In the genomic region with DNA sequence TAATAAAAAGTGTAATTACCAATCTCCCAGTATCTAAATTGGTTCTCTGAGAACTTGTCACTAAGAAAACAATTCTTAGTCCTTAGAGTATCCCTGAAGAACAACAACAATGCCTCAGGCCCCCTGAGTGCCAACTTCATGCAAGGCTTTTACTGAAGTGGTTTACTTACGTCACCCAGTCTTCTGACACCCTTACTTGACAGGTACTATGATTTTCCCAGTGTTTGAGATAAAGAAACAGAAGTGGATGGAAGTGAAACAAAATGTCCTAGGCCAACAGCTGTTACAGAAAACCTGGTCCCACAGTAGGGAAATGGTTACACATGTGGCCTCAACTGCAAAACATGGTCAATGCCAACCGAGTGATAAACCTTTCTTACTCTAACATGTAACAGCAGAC, we compare ENCODE assay signal across 18 cellular contexts.
DNase-seq lines count a peak whose midpoint lies in the region; ATAC-seq and TF ChIP-seq lines count a peak whose summit lies in the region.
"Had no signal": no experiment of that assay in that cellular context is flagged by ENCODE, and none has a peak within 500 bp of the region (broad histone marks: within the 10 kb centered on the region; RNA-seq: fewer than 3 reads in every experiment).

No MANE protein-coding gene starts in this region.

- peaks cover 89% of the 10 kb centered on the region for H3K4me1 Mint-ChIP-seq in activated naive CD4-positive, alpha-beta T cell treated with anti-CD3 and anti-CD28 coated beads, Interleukin-2, amount 50 U/mL, for 24 hours
- H3K4me1 Mint-ChIP-seq in activated B cell treated with CpG ODN at 0.5 μM for 24 hours = peaks cover 66% of the 10 kb centered on the region

- H3K36me3 Mint-ChIP-seq in activated naive CD4-positive, alpha-beta T cell treated with anti-CD3 and anti-CD28 coated beads, Interleukin-2, amount 50 U/mL, for 24 hours = peaks cover 24% of the 10 kb centered on the region
- peaks cover 37% of the 10 kb centered on the region for H3K36me3 Mint-ChIP-seq in activated B cell treated with CpG ODN at 0.5 μM for 24 hours (ENCODE audit: low read depth)
- H3K36me3 Mint-ChIP-seq: IgD-negative memory B cell had no signal

- ATAC-seq in activated B cell treated with CpG ODN at 0.5 μM for 24 hours (ENCODE audit: low read depth) (no peak), right cardiac atrium (no peak), GM18517 (IDR thresholded peaks at IDR 0.05; ENCODE audit: unreplicated experiment) (no peak)
- ATAC-seq: GM12878 had no signal

- no peaks in the 10 kb centered on the region for H3K27me3 ChIP-seq in right cardiac atrium (ENCODE audit: control insufficient read depth, insufficient read depth)
- H3K27me3 ChIP-seq in thymus (ENCODE audit: control insufficient read depth, insufficient read depth) = no peaks in the 10 kb centered on the region

- H3K9me3 Mint-ChIP-seq in activated naive CD4-positive, alpha-beta T cell treated with anti-CD3 and anti-CD28 coated beads, Interleukin-2, amount 50 U/mL, for 24 hours = no peaks in the 10 kb centered on the region
- H3K9me3 Mint-ChIP-seq in activated B cell treated with CpG ODN at 0.5 μM for 24 hours = no peaks in the 10 kb centered on the region
- H3K9me3 Mint-ChIP-seq: IgD-negative memory B cell; T-helper 2 cell treated with Interferon-gamma antibody and Interleukin-4, amounts not matched to agents 5 μg/mL and 100 μg/mL, for 36 hours had no signal

- no peaks in the 10 kb centered on the region for H3K27me3 Mint-ChIP-seq in activated naive CD4-positive, alpha-beta T cell treated with anti-CD3 and anti-CD28 coated beads, Interleukin-2, amount 50 U/mL, for 24 hours
- no peaks in the 10 kb centered on the region for H3K27me3 Mint-ChIP-seq in activated B cell treated with CpG ODN at 0.5 μM for 24 hours
- H3K27me3 Mint-ChIP-seq: IgD-negative memory B cell had no signal

- H3K4me3 ChIP-seq in right cardiac atrium (ENCODE audit: low read length) (no peak overlapping the region), thymus (ENCODE audit: low read length) (no peak overlapping the region)
- H3K4me3 ChIP-seq: GM12878 had no signal

- POLR2A ChIA-PET in activated B cell treated with CpG ODN at 0.5 μM for 24 hours (lab: Charles Lee) = no interaction called here

- H3K27ac ChIP-seq in right cardiac atrium (ENCODE audit: low read length) = peak overlapping the region; percentile 23
- peak overlapping the region; percentile 33 for H3K27ac ChIP-seq in thymus (ENCODE audit: low read depth)
- H3K27ac ChIP-seq: parathyroid adenoma had no signal

- H3K4me1 ChIP-seq in right cardiac atrium (ENCODE audit: control insufficient read depth, insufficient read depth, low read length) (peaks cover 14% of the 10 kb centered on the region), thymus (ENCODE audit: control insufficient read depth, insufficient read depth, low read length) (no peaks in the 10 kb centered on the region)
- H3K4me1 ChIP-seq: parathyroid adenoma had no signal

- WGBS in right cardiac atrium = 72% methylated on average over 2 of the region's 2 CpGs
- 85% methylated on average over 2 of the region's 2 CpGs for WGBS in thymus

- no peaks in the 10 kb centered on the region for H3K36me3 ChIP-seq in thymus (ENCODE audit: control insufficient read depth, insufficient read depth)

- intact Hi-C loops in activated B cell treated with CpG ODN at 0.5 μM for 24 hours (cut with micrococcal nuclease) (no loop called here), right cardiac atrium (cut with DNase I) (no loop called here)

- TF ChIP-seq CTCF in activated B cell treated with CpG ODN at 0.5 μM for 24 hours (IDR thresholded peaks at IDR 0.05) = no peak

- H3K27ac Mint-ChIP-seq in activated naive CD4-positive, alpha-beta T cell treated with anti-CD3 and anti-CD28 coated beads, Interleukin-2, amount 50 U/mL, for 24 hours = peak overlapping the region; percentile 80
- H3K27ac Mint-ChIP-seq in activated B cell treated with CpG ODN at 0.5 μM for 24 hours = peak overlapping the region; percentile 18
- H3K27ac Mint-ChIP-seq: IgD-negative memory B cell; T-helper 2 cell treated with Interferon-gamma antibody and Interleukin-4, amounts not matched to agents 5 μg/mL and 100 μg/mL, for 36 hours had no signal

- H3K4me3 Mint-ChIP-seq in activated naive CD4-positive, alpha-beta T cell treated with anti-CD3 and anti-CD28 coated beads, Interleukin-2, amount 50 U/mL, for 24 hours = no peak overlapping the region
- no peak overlapping the region for H3K4me3 Mint-ChIP-seq in activated B cell treated with CpG ODN at 0.5 μM for 24 hours
- H3K4me3 Mint-ChIP-seq: IgD-negative memory B cell; T-helper 2 cell treated with Interferon-gamma antibody and Interleukin-4, amounts not matched to agents 5 μg/mL and 100 μg/mL, for 36 hours had no signal

- DNase-seq in activated naive CD4-positive, alpha-beta T cell (lab: John Stamatoyannopoulos, UW) = no peak
- DNase-seq in activated B cell treated with CpG ODN at 0.5 μM for 24 hours (no peak), right cardiac atrium (no peak), DMS153 (lab: John Stamatoyannopoulos, UW) (no peak)
- no peak for DNase-seq in central memory CD4-positive, alpha-beta T cell
- DNase-seq: activated CD4-positive, alpha-beta T cell treated with anti-CD3 and anti-CD28 coated beads for 4 hours; activated naive CD4-positive, alpha-beta T cell treated with anti-CD3 and anti-CD28 coated beads, Interleukin-2, amount 50 U/mL, for 16 hours; COR-L47; NCI-H345; SHP77; stimulated activated naive CD4-positive, alpha-beta T cell treated with Interleukin-2 at 50 U/mL for 16 hours had no signal

- CTCF ChIA-PET in activated B cell treated with CpG ODN at 0.5 μM for 24 hours (lab: Charles Lee) = no interaction called here

- H3K9me3 ChIP-seq in right cardiac atrium (ENCODE audit: control insufficient read depth, low read length) (no peaks in the 10 kb centered on the region), thymus (ENCODE audit: control insufficient read depth) (no peaks in the 10 kb centered on the region)
